In the genomic region with DNA sequence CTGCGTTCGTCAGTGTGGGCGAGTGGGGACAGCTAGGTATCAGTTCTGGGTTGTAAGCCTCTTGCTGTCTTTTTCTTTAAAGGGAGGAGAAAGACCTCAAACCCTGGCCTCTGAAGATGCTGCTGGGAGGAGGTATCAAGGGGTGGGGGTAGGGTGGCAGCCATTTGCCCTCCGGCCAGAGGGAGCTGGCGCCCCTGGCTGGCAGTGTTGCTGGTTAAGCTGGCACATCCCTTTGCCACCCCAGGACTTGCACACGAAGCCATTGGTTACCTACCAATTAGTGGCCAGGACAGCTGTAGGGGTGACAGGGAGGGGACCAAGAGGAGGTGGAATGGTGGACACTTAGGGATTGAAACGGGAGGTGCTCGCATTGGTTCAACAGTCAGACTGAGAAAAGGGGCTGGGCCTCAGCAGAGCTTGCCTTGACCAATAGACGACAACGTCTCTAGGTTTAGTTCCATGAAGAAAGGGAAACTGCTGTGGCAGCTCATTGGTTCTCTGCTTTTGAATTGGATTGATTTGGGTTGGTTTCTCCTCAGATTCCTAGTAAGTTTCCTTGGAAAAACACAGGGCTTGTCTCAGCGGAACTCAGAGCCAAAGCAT, we compare ENCODE assay signal across 25 cellular contexts.
A peak's percentile ranks its signal among the peaks of the same experiment; 100 is the strongest.
DNase-seq lines count a peak whose midpoint lies in the region; ATAC-seq, FAIRE-seq and TF ChIP-seq lines count a peak whose summit lies in the region.
"Had no signal": no experiment of that assay in that cellular context is flagged by ENCODE, and none has a peak within 500 bp of the region (broad histone marks: within the 10 kb centered on the region; RNA-seq: fewer than 3 reads in every experiment).

No MANE protein-coding gene starts in this region.

- H3K27me3 ChIP-seq in K562 (ENCODE audit: control insufficient read depth in 2 of 2, insufficient read depth in 2 of 2, low read length in 2 of 2) (peaks cover 3 to 48% of the 10 kb centered on the region in 2 experiments; a peak in 4 of 5 replicates), spleen (replicated peaks in 1 of 7) (peaks cover 0 to 5% (median 0%) of the 10 kb centered on the region in 7 donors), PC-3 (ENCODE audit: low read length) (no peaks in the 10 kb centered on the region)
- H3K27me3 ChIP-seq: BE2C had no signal

- in situ Hi-C loops in K562 (cut with MboI), result no loop called here

- H3K9ac ChIP-seq in K562 (ENCODE audit: insufficient read depth in 1 of 2, low read depth in 2 of 2, low read length in 2 of 2) (peak overlapping the region in 1 of 2 experiments; percentile 26; a peak in 1 of 4 replicates), PC-3 (ENCODE audit: low read length) (no peak overlapping the region)

- POLR2A ChIA-PET in K562 (lab: Yijun Ruan, JAX) (interaction anchor here (0.7 to 1.4 kb wide), 2 partner anchors 10 to 12 kb away, joined by 3 read pairs; no protein-coding TSS in a partner anchor), PC-3 (lab: Charles Lee; ENCODE audit: unreplicated experiment) (no interaction called here)

- no peaks in the 10 kb centered on the region for H3K9me1 ChIP-seq in K562 (ENCODE audit: control insufficient read depth, insufficient read depth, low read length)

- TF ChIP-seq CTCF in K562 (IDR thresholded peaks at IDR 0.05 in 2 of 3, conservative IDR thresholded peaks at IDR 0.05 in 1 of 3; ENCODE audit: insufficient read depth in 2 of 3, low read depth in 1 of 3, low read length in 3 of 3) (no peak), spleen (IDR thresholded peaks at IDR 0.05 in 8 of 11, conservative IDR thresholded peaks at IDR 0.05 in 3 of 11) (no peak), PC-3 (conservative IDR thresholded peaks at IDR 0.05; ENCODE audit: low read depth, low read length) (no peak)

- H3K27ac ChIP-seq in K562 (ENCODE audit: extremely low read depth, low read depth, low read length) (no peak overlapping the region), spleen (peak overlapping the region in 7 of 8 donors; percentile 15 to 84 (median 72)), PC-3 (ENCODE audit: low read length) (no peak overlapping the region)
- H3K27ac ChIP-seq: HL-60 had no signal

- H3K79me2 ChIP-seq in K562 (ENCODE audit: control insufficient read depth, insufficient read depth, low read length) (no peaks in the 10 kb centered on the region), PC-3 (ENCODE audit: low read length) (no peaks in the 10 kb centered on the region)

- no peak for TF ChIP-seq RAD21 in K562 (CRISPR knock-in tag; conservative IDR thresholded peaks at IDR 0.05 in 1 of 2, IDR thresholded peaks at IDR 0.05 in 1 of 2)

- TF ChIP-seq POLR2A in K562 (conservative IDR thresholded peaks at IDR 0.05) (no peak), spleen (IDR thresholded peaks at IDR 0.05) (no peak)

- intact Hi-C loops in K562 (cut with micrococcal nuclease), result no loop called here
- intact Hi-C loops in spleen (cut with DNase I; ENCODE audit: low total_unique reads), result no loop called here
- intact Hi-C loops in activated T-helper 2 cell treated with anti-CD3 and anti-CD28 coated beads, Interferon-gamma antibody, Interleukin-2, Interleukin-4, amounts not matched to agents 10 μg/mL and 5 μg/mL and 100 μg/mL, durations not matched to agents 14 hours and 24 hours and 36 hours (cut with micrococcal nuclease), result no loop called here
- intact Hi-C loops in PC-3 (cut with micrococcal nuclease), result no loop called here

- H2AFZ ChIP-seq in K562 (ENCODE audit: low read depth, low read length) (no peak overlapping the region), PC-3 (ENCODE audit: low read length) (no peak overlapping the region)

- no peaks in the 10 kb centered on the region for H3K9me2 ChIP-seq in PC-3 (replicated peaks; ENCODE audit: low read length)

- H4K20me1 ChIP-seq in K562 (replicated peaks; ENCODE audit: control insufficient read depth, insufficient read depth, low read length), result peaks cover 8% of the 10 kb centered on the region
- no peaks in the 10 kb centered on the region for H4K20me1 ChIP-seq in PC-3 (ENCODE audit: low read length)

- H3K4me3 Mint-ChIP-seq in activated T-helper 2 cell treated with anti-CD3 and anti-CD28 coated beads, Interferon-gamma antibody, Interleukin-2, Interleukin-4, amounts not matched to agents 10 μg/mL and 5 μg/mL and 100 μg/mL, durations not matched to agents 14 hours and 24 hours and 36 hours (ENCODE audit: low read depth), result no peak overlapping the region
- H3K4me3 Mint-ChIP-seq: CD4-positive, alpha-beta T cell had no signal

- H3K36me3 ChIP-seq in K562 (ENCODE audit: control insufficient read depth, insufficient read depth, low read length) (no peaks in the 10 kb centered on the region), spleen (no peaks in the 10 kb centered on the region), PC-3 (ENCODE audit: low read depth, low read length) (0 out of 2 replicates have a peak, but pooled peaks cover 5% of the 10 kb centered on the region)
- H3K36me3 ChIP-seq: BE2C had no signal

- H3K27ac Mint-ChIP-seq in activated T-helper 2 cell treated with anti-CD3 and anti-CD28 coated beads, Interferon-gamma antibody, Interleukin-2, Interleukin-4, amounts not matched to agents 10 μg/mL and 5 μg/mL and 100 μg/mL, durations not matched to agents 14 hours and 24 hours and 36 hours, result no peak overlapping the region
- H3K27ac Mint-ChIP-seq: CD4-positive, alpha-beta T cell had no signal

- ATAC-seq in GM18499 (IDR thresholded peaks at IDR 0.05; ENCODE audit: insufficient read depth, unreplicated experiment), result peak; percentile 53
- peak; percentile 68 for ATAC-seq in HG02798 (IDR thresholded peaks at IDR 0.05; ENCODE audit: poor library complexity, unreplicated experiment)
- ATAC-seq in K562, result peak; percentile 59
- no peak for ATAC-seq in HG03045 (IDR thresholded peaks at IDR 0.05; ENCODE audit: unreplicated experiment)
- no peak for ATAC-seq in PC-3
- ATAC-seq: HCT116 had no signal

- DNase-seq in K562 (ENCODE audit: extremely low read depth in 1 of 4, low spot score in 3 of 4), result peak in 1 of 4 experiments; percentile 10
- DNase-seq in spleen, result no peak
- no peak for DNase-seq in activated T-helper 2 cell treated with anti-CD3 and anti-CD28 coated beads, Interferon-gamma antibody, Interleukin-2, Interleukin-4, amounts not matched to agents 10 μg/mL and 5 μg/mL and 100 μg/mL, durations not matched to agents 14 hours and 24 hours and 36 hours (ENCODE audit: low spot score)
- DNase-seq in occipital lobe (lab: John Stamatoyannopoulos, UW), result no peak
- no peak for DNase-seq in PC-3
- DNase-seq: BE2C; CD4-positive, alpha-beta T cell; COR-L47; DMS79; GOT3; KG1; NCI-H1105 treated with DMSO at 0.1 percent for 48 hours; NCI-H1694; NCI-H2081 treated with DMSO at 0.1 percent for 48 hours; NCI-H2171 treated with DMSO at 0.1 percent for 48 hours; NCI-H524 treated with DMSO at 0.1 percent for 48 hours; NCI-H82 had no signal

- no peaks in the 10 kb centered on the region for H3K36me3 Mint-ChIP-seq in activated T-helper 2 cell treated with anti-CD3 and anti-CD28 coated beads, Interferon-gamma antibody, Interleukin-2, Interleukin-4, amounts not matched to agents 10 μg/mL and 5 μg/mL and 100 μg/mL, durations not matched to agents 14 hours and 24 hours and 36 hours (ENCODE audit: low read depth)

- H3K4me2 ChIP-seq in K562 (ENCODE audit: insufficient read depth, low read length) (no peak overlapping the region), PC-3 (ENCODE audit: low read length) (no peak overlapping the region)

- H3F3A ChIP-seq in PC-3 (ENCODE audit: low read length, unreplicated experiment), result no peaks in the 10 kb centered on the region

- FAIRE-seq in K562 (lab: Jason Lieb, UNC), result peak; percentile 19
- FAIRE-seq: GM12891, HepG2, RCC 7860 had no signal

- H3K4me1 Mint-ChIP-seq in activated T-helper 2 cell treated with anti-CD3 and anti-CD28 coated beads, Interferon-gamma antibody, Interleukin-2, Interleukin-4, amounts not matched to agents 10 μg/mL and 5 μg/mL and 100 μg/mL, durations not matched to agents 14 hours and 24 hours and 36 hours (ENCODE audit: low read depth), result no peaks in the 10 kb centered on the region

- H3K4me3 ChIP-seq in K562 (no peak overlapping the region), spleen (no peak overlapping the region), PC-3 (ENCODE audit: low read length) (no peak overlapping the region)

- no peaks in the 10 kb centered on the region for H3K9me3 ChIP-seq in K562 (replicated peaks; ENCODE audit: control insufficient read depth, insufficient read depth, low read depth, low read length)
- H3K9me3 ChIP-seq in spleen, result no peaks in the 10 kb centered on the region
- H3K9me3 ChIP-seq in PC-3 (ENCODE audit: low read length), result no peaks in the 10 kb centered on the region
- H3K9me3 ChIP-seq: BE2C had no signal

- 14% methylated on average over 10 of the region's 11 CpGs for WGBS in K562 (ENCODE audit: insufficient coverage, low coverage, missing lambda C conversion rate)
- WGBS in spleen, 5 donors, result 80 to 92% (median 86%) methylated on average over 11 of the region's 11 CpGs

- CTCF ChIA-PET in K562 (lab: Yijun Ruan, JAX; ENCODE audit: low intra/inter-chr PET ratio) (no interaction called here), PC-3 (lab: Charles Lee) (no interaction called here)

- H3K4me1 ChIP-seq in K562 (replicated peaks in 1 of 2; ENCODE audit: control insufficient read depth in 2 of 2, insufficient read depth in 2 of 2, low read length in 2 of 2), result peaks cover 0 to 17% of the 10 kb centered on the region in 2 experiments; a peak in 4 of 5 replicates
- H3K4me1 ChIP-seq in spleen, result peaks cover 8 to 68% (median 34%) of the 10 kb centered on the region in 6 donors
- peaks cover 25% of the 10 kb centered on the region for H3K4me1 ChIP-seq in PC-3 (ENCODE audit: insufficient read depth, low read length)
- H3K4me1 ChIP-seq: BE2C had no signal

- no peak for TF ChIP-seq EP300 in K562 (IDR thresholded peaks at IDR 0.05; ENCODE audit: low read length)

- BruUV-seq in K562 (replicated peaks; lab: Mats Ljungman, UMichigan), result no TSS peak
- BruUV-seq in PC-3 (replicated peaks; lab: Mats Ljungman, UMichigan), result no TSS peak

- H3K9me3 Mint-ChIP-seq in activated T-helper 2 cell treated with anti-CD3 and anti-CD28 coated beads, Interferon-gamma antibody, Interleukin-2, Interleukin-4, amounts not matched to agents 10 μg/mL and 5 μg/mL and 100 μg/mL, durations not matched to agents 14 hours and 24 hours and 36 hours, result no peaks in the 10 kb centered on the region
- H3K9me3 Mint-ChIP-seq: CD4-positive, alpha-beta T cell had no signal

- no peaks in the 10 kb centered on the region for H3K27me3 Mint-ChIP-seq in activated T-helper 2 cell treated with anti-CD3 and anti-CD28 coated beads, Interferon-gamma antibody, Interleukin-2, Interleukin-4, amounts not matched to agents 10 μg/mL and 5 μg/mL and 100 μg/mL, durations not matched to agents 14 hours and 24 hours and 36 hours (ENCODE audit: low read depth)
- H3K27me3 Mint-ChIP-seq: CD4-positive, alpha-beta T cell had no signal

Comparison
In these comparisons a context has a peak if more than half of its experiments do, and no peak if none do; other contexts are left out.
1. ATAC-seq: peak in GM18499 (single experiment), HG02798 (single experiment) and K562 (single experiment); none in HG03045 (single experiment) and PC-3 (single experiment).
2. H3K27ac ChIP-seq: peak in spleen (7 of 8); none in K562 (single experiment) and PC-3 (single experiment).